10 cellular contexts compared by ENCODE assay signal in genomic region chr10:133009218-133009954, GRCh38.
DNase-seq lines count a peak whose midpoint lies in the region; ATAC-seq and TF ChIP-seq lines count a peak whose summit lies in the region.
"Had no signal": no experiment of that assay in that cellular context is flagged by ENCODE, and none has a peak within 500 bp of the region (broad histone marks: within the 10 kb centered on the region; RNA-seq: fewer than 3 reads in every experiment).

No MANE protein-coding gene starts in this region.

- H3K4me1 ChIP-seq in PC-9 (replicated peaks; ENCODE audit: insufficient read depth) (no peaks in the 10 kb centered on the region), right cardiac atrium (ENCODE audit: control insufficient read depth, insufficient read depth, low read length) (no peaks in the 10 kb centered on the region)

- intact Hi-C loops in PC-9 (cut with micrococcal nuclease; ENCODE audit: unreplicated experiment), result no loop called here
- intact Hi-C loops in right cardiac atrium (cut with DNase I), result no loop called here
- intact Hi-C loops in sciatic nerve (cut with DNase I), result no loop called here

- H3K9me3 ChIP-seq in PC-9 (ENCODE audit: insufficient read depth, low read depth), result no peaks in the 10 kb centered on the region
- H3K9me3 ChIP-seq in right cardiac atrium (ENCODE audit: control insufficient read depth, low read length), result no peaks in the 10 kb centered on the region

- no peaks in the 10 kb centered on the region for H4K20me1 ChIP-seq in PC-9 (ENCODE audit: insufficient read depth)

- POLR2A ChIA-PET in PC-9 (lab: Charles Lee; ENCODE audit: unreplicated experiment), result no interaction called here

- no peaks in the 10 kb centered on the region for H3F3A ChIP-seq in PC-9 (ENCODE audit: insufficient read depth, low read depth)

- CTCF ChIA-PET in PC-9 (lab: Charles Lee), result no interaction called here

- H3K27me3 ChIP-seq in PC-9 (ENCODE audit: insufficient read depth, low read depth) (peaks cover 15% of the 10 kb centered on the region; the same call in 1 of the 2 replicates), right cardiac atrium (ENCODE audit: control insufficient read depth, insufficient read depth) (no peaks in the 10 kb centered on the region)

- H3K36me3 ChIP-seq in PC-9 (ENCODE audit: low read depth), result no peaks in the 10 kb centered on the region

- 42% methylated on average over 23 of the region's 23 CpGs for WGBS in right cardiac atrium

- H3K27ac ChIP-seq in PC-9 (no peak overlapping the region), right cardiac atrium (ENCODE audit: low read length) (no peak overlapping the region)

- ATAC-seq in right cardiac atrium (peak; percentile 82 to 94), sciatic nerve (peak; percentile 69), GM21723 (IDR thresholded peaks at IDR 0.05; ENCODE audit: unreplicated experiment) (no peak)

- no peak for TF ChIP-seq CTCF in PC-9 (conservative IDR thresholded peaks at IDR 0.05)

- peak; percentile 55 for DNase-seq in ELF-1 (ENCODE audit: low read depth, low spot score)
- DNase-seq in PC-9, result peak; percentile 50 to 70
- peak; percentile 88 to 92 (median 90) for DNase-seq in right cardiac atrium
- no peak for DNase-seq in sciatic nerve (ENCODE audit: low spot score)
- no peak for DNase-seq in activated effector memory CD4-positive, alpha-beta T cell treated with anti-CD3 and anti-CD28 coated beads, Interleukin-2, amount 50 U/mL, for 16 hours
- DNase-seq in stimulated activated naive CD4-positive, alpha-beta T cell treated with Interleukin-2 at 50 U/mL for 16 hours (lab: John Stamatoyannopoulos, UW), result no peak
- no peak for DNase-seq in T-helper 1 cell
- DNase-seq: activated CD4-positive, alpha-beta T cell treated with anti-CD3 and anti-CD28 coated beads for 1 hour; IMR-90 had no signal

- no TSS peak for BruUV-seq in PC-9 (replicated peaks; lab: Mats Ljungman, UMichigan)

- no peaks in the 10 kb centered on the region for H3K9me2 ChIP-seq in PC-9 (ENCODE audit: insufficient read depth)

- no peaks in the 10 kb centered on the region for H3K79me2 ChIP-seq in PC-9 (ENCODE audit: low read depth)

- H3K4me2 ChIP-seq in PC-9, result no peak overlapping the region; the same call in 1 of the 2 replicates

- H3K4me3 ChIP-seq in PC-9, result no peak overlapping the region
- no peak overlapping the region for H3K4me3 ChIP-seq in right cardiac atrium (ENCODE audit: low read length)

- H2AFZ ChIP-seq in PC-9, result no peak overlapping the region

Comparison
In these comparisons a context has a peak if more than half of its experiments do, and no peak if none do; other contexts are left out.
1. DNase-seq: peak in ELF-1 (single experiment), PC-9 (2 of 2) and right cardiac atrium (3 of 3); none in sciatic nerve (single experiment), activated effector memory CD4-positive, alpha-beta T cell treated with anti-CD3 and anti-CD28 coated beads, Interleukin-2, amount 50 U/mL, for 16 hours (single experiment), stimulated activated naive CD4-positive, alpha-beta T cell treated with Interleukin-2 at 50 U/mL for 16 hours (single experiment) and T-helper 1 cell (0 of 5).